Comparison of ENCODE assay signal across 8 cellular contexts in genomic region chr1:170661646-170662411, GRCh38. TPM values are rescaled to one million over a fixed set of nuclear protein-coding genes. Genes with fewer than 3 reads are reported as not detected.
DNase-seq lines count a peak whose midpoint lies in the region; ATAC-seq and TF ChIP-seq lines count a peak whose summit lies in the region.

No MANE protein-coding gene starts in this region.

- in situ Hi-C loops in ACHN (cut with HindIII; ENCODE audit: low pct_ligation_motif_present, low pct_unique_long_range_greater_than_20kb, low sequenced_read_pairs) = no loop called here

- no peak for ATAC-seq in left colon

- TF ChIP-seq CTCF in esophagus squamous epithelium (IDR thresholded peaks at IDR 0.05) = peak in 1 of 6 experiments; percentile 15
- no peak for TF ChIP-seq CTCF in nephron (IDR thresholded peaks at IDR 0.05; ENCODE audit: unreplicated experiment in 3 of 3)
- no peak for TF ChIP-seq CTCF in GM10248 (IDR thresholded peaks at IDR 0.05; ENCODE audit: control extremely low read depth, extremely low read depth, low read depth, missing control alignments)

- H3K27me3 ChIP-seq in esophagus squamous epithelium = peaks cover 0 to 81% (median 0%) of the 10 kb centered on the region in 4 donors
- H3K27me3 ChIP-seq in CD4-positive, alpha-beta memory T cell (ENCODE audit: insufficient read depth, low read length) = peaks cover 19% of the 10 kb centered on the region

- peak; percentile 21 for DNase-seq in ACHN
- peak; percentile 52 for DNase-seq in LHCN-M2 (ENCODE audit: low read depth)
- DNase-seq in esophagus squamous epithelium (lab: John Stamatoyannopoulos, UW) = no peak
- no peak for DNase-seq in left colon
- no peak for DNase-seq in activated CD4-positive, alpha-beta T cell treated with anti-CD3 and anti-CD28 coated beads, Interleukin-2, amount 50 U/mL, for 48 hours
- DNase-seq in CD4-positive, alpha-beta memory T cell = no peak
- no peak for DNase-seq in GM10248 (ENCODE audit: extremely low spot score)

- CTCF ChIA-PET in CD4-positive, alpha-beta memory T cell (lab: Charles Lee; ENCODE audit: partially characterized antibody) = no interaction called here
- CTCF ChIA-PET in GM10248 (lab: Yijun Ruan, JAX) = interaction anchor here (0.7 to 1.5 kb wide), 2 partner anchors 26 to 27 kb away, joined by 3 to 4 read pairs; no protein-coding TSS in a partner anchor

- H3K27me3 Mint-ChIP-seq in nephron (ENCODE audit: low read depth) = peaks cover 95% of the 10 kb centered on the region
- H3K27me3 Mint-ChIP-seq in CD4-positive, alpha-beta memory T cell = peaks cover 60 to 62% of the 10 kb centered on the region in 2 donors

- no peaks in the 10 kb centered on the region for H3K9me3 Mint-ChIP-seq in nephron
- peaks cover 0 to 2% (median 0%) of the 10 kb centered on the region in 8 donors for H3K9me3 Mint-ChIP-seq in CD4-positive, alpha-beta memory T cell

- peaks cover 8 to 56% (median 17%) of the 10 kb centered on the region in 3 donors for H3K4me1 ChIP-seq in esophagus squamous epithelium
- H3K4me1 ChIP-seq in CD4-positive, alpha-beta memory T cell (ENCODE audit: insufficient read depth, low read length) = peaks cover 10% of the 10 kb centered on the region

- POLR2A ChIA-PET in CD4-positive, alpha-beta memory T cell (lab: Charles Lee; ENCODE audit: partially characterized antibody) = no interaction called here
- POLR2A ChIA-PET in GM10248 (lab: Yijun Ruan, JAX) = no interaction called here

- intact Hi-C loops in esophagus squamous epithelium (cut with DNase I) (no loop called here), left colon (cut with DNase I, micrococcal nuclease) (no loop called here)
- intact Hi-C loops in CD4-positive, alpha-beta memory T cell (cut with micrococcal nuclease) = no loop called here

- H3K4me3 Mint-ChIP-seq in nephron = peak overlapping the region; percentile 85 to 93 (median 93)
- H3K4me3 Mint-ChIP-seq in CD4-positive, alpha-beta memory T cell = peak overlapping the region in 3 of 8 donors; percentile 29 to 54 (median 43)

- H3K27ac ChIP-seq in esophagus squamous epithelium = peak overlapping the region; percentile 77 to 91 (median 86)
- no peak overlapping the region for H3K27ac ChIP-seq in CD4-positive, alpha-beta memory T cell (ENCODE audit: low read depth, low read length)

- peak overlapping the region; percentile 92 to 95 (median 94) for H3K27ac Mint-ChIP-seq in nephron
- no peak overlapping the region for H3K27ac Mint-ChIP-seq in CD4-positive, alpha-beta memory T cell

- TF ChIP-seq POLR2A in esophagus squamous epithelium (IDR thresholded peaks at IDR 0.05) = no peak

- no peaks in the 10 kb centered on the region for H3K9me3 ChIP-seq in esophagus squamous epithelium
- no peaks in the 10 kb centered on the region for H3K9me3 ChIP-seq in CD4-positive, alpha-beta memory T cell (ENCODE audit: control insufficient read depth in 1 of 2, low read length in 2 of 2)

- peak overlapping the region; percentile 27 to 66 (median 57) for H3K4me3 ChIP-seq in esophagus squamous epithelium
- no peak overlapping the region for H3K4me3 ChIP-seq in CD4-positive, alpha-beta memory T cell (ENCODE audit: low read length in 2 of 2)

- 4 to 8% methylated on average over 21 to 23 of the region's 31 CpGs for WGBS in esophagus squamous epithelium, 2 donors

- peaks cover 13% of the 10 kb centered on the region for H3K36me3 Mint-ChIP-seq in nephron (ENCODE audit: low read depth)
- H3K36me3 Mint-ChIP-seq in CD4-positive, alpha-beta memory T cell = no peaks in the 10 kb centered on the region

- H3K4me1 Mint-ChIP-seq in nephron = peaks cover 39% of the 10 kb centered on the region
- H3K4me1 Mint-ChIP-seq in CD4-positive, alpha-beta memory T cell = peaks cover 11 to 39% (median 24%) of the 10 kb centered on the region in 4 donors

- H3K36me3 ChIP-seq in esophagus squamous epithelium = no peaks in the 10 kb centered on the region
- no peaks in the 10 kb centered on the region for H3K36me3 ChIP-seq in CD4-positive, alpha-beta memory T cell (ENCODE audit: insufficient read depth, low read length)

RNA-seq across cellular contexts. Expression of gene PRRX1, which starts 2.1 kb away (rescaled TPM):
- total RNA-seq in LHCN-M2 (2014; rRNA removed) (3.5 and 3.7 TPM in 2 replicates), esophagus squamous epithelium (10 to 100 TPM in 2 of 4 donors, 1 to 10 TPM in 2; 2.2 to 20.4 (median 10.3) TPM), left colon (1 to 10 TPM; 1.5 to 3.0 TPM)
- polyA plus RNA-seq in LHCN-M2 (2012) = 0.79 TPM
- not detected for total RNA-seq in CD4-positive, alpha-beta memory T cell
- not detected for polyA plus RNA-seq in CD4-positive, alpha-beta memory T cell

Comparison
In these comparisons a context has a peak if more than half of its experiments do, and no peak if none do; other contexts are left out.
1. DNase-seq: peak in ACHN (single experiment) and LHCN-M2 (single experiment); none in esophagus squamous epithelium (single experiment), left colon (0 of 2), activated CD4-positive, alpha-beta T cell treated with anti-CD3 and anti-CD28 coated beads, Interleukin-2, amount 50 U/mL, for 48 hours (0 of 2), CD4-positive, alpha-beta memory T cell (0 of 5) and GM10248 (single experiment).
2. H3K4me3 ChIP-seq: peak in esophagus squamous epithelium (4 of 4); none in CD4-positive, alpha-beta memory T cell (0 of 2).
3. H3K27ac Mint-ChIP-seq: peak in nephron (3 of 3); none in CD4-positive, alpha-beta memory T cell (0 of 7).